8 cellular contexts compared by ENCODE assay signal in the genomic region with DNA sequence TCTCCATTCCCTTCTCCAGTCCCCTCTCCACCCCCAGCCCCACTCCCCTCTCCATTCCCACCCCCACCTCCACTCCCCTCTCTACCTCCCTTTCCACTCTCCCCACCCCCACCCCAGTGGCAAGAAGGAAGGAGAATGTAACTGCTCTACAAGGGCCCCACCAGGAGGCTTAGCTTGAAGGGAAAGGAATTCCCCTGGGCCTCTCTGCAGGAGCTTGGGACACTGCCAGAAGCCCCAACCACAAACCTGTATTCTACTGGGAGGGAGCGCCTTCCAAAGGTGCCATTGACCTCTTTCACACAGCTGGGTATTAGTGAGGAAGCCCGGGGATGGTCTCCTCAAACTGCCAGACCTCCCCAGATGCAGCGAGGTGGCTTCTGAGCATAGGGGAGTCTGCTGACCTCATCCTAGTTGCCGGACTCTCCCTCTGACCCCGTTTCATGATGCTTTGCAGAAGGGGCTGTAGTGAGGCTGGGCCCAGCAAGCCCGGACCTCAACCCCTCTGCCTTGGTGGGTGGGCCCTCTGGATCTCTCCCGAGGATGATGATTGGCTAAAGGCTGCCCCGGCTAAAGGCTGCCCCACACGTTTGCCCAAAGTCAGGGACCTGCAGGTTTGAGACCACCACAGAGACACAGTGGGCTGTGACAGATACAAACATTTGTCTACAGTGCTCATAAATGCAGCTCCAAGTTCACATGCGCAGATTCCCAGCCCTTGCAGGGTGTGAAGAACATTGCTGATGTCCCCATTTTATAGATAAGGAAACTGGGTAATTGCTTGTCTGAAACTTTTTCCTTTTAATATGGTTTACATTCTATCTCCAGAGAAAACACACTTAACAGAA. TPM values are rescaled to one million over a fixed set of nuclear protein-coding genes. Genes with fewer than 3 reads are reported as not detected.
DNase-seq lines count a peak whose midpoint lies in the region; ATAC-seq, FAIRE-seq and TF ChIP-seq lines count a peak whose summit lies in the region.

No MANE protein-coding gene starts in this region.

- H4K20me1 ChIP-seq in H1 (replicated peaks in 1 of 2; ENCODE audit: control insufficient read depth in 1 of 2, insufficient read depth in 2 of 2, low read length in 2 of 2): no peaks in the 10 kb centered on the region

- H3K36me3 ChIP-seq in H1 (ENCODE audit: control insufficient read depth in 2 of 4, insufficient read depth in 4 of 4, low read length in 3 of 4): peaks cover 0 to under 1% (median 0%) of the 10 kb centered on the region in 4 experiments; a peak in 3 of 8 replicates

- no peak for TF ChIP-seq POLR2A in H1 (IDR thresholded peaks at IDR 0.05; ENCODE audit: control extremely low read depth in 1 of 2, low read depth in 2 of 2, low read length in 2 of 2)

- no peaks in the 10 kb centered on the region for H3K9me3 Mint-ChIP-seq in osteocyte (ENCODE audit: unreplicated experiment)

- TF ChIP-seq RAD21 in H1 (IDR thresholded peaks at IDR 0.05 in 1 of 2, conservative IDR thresholded peaks at IDR 0.05 in 1 of 2; ENCODE audit: low read depth in 2 of 2, low read length in 2 of 2): no peak; a peak in 1 of 4 replicates

- no peak for FAIRE-seq in H1 (lab: Jason Lieb, UNC)

- no peak overlapping the region for H3K23ac ChIP-seq in H1 (ENCODE audit: insufficient read length)

- no peaks in the 10 kb centered on the region for H3K27me3 ChIP-seq in H1 (replicated peaks in 1 of 4; ENCODE audit: control insufficient read depth in 3 of 4, extremely low read depth in 1 of 4, insufficient read depth in 3 of 4, low read length in 3 of 4)

- H3K56ac ChIP-seq in H1 (replicated peaks; ENCODE audit: insufficient read length, low read depth, low read length): no peak overlapping the region

- no peak overlapping the region for H3K4me3 Mint-ChIP-seq in osteocyte (ENCODE audit: unreplicated experiment)

- no peak overlapping the region for H3K14ac ChIP-seq in H1 (ENCODE audit: insufficient read length)

- ATAC-seq in HG03342 (IDR thresholded peaks at IDR 0.05; ENCODE audit: unreplicated experiment): no peak
- ATAC-seq in GM18873 (IDR thresholded peaks at IDR 0.05; ENCODE audit: low FRiP score, unreplicated experiment): no peak
- no peak for ATAC-seq in GM18502 (IDR thresholded peaks at IDR 0.05; ENCODE audit: poor library complexity, unreplicated experiment)

- no peak overlapping the region for H2AFZ ChIP-seq in H1 (ENCODE audit: low read length)

- POLR2A ChIA-PET in H1 (lab: Charles Lee; ENCODE audit: partially characterized antibody): interaction anchor here (0.8 to 2.3 kb wide), 7 partner anchors 9 to 43 kb away, joined by 3 to 11 read pairs (median 4); no protein-coding TSS in a partner anchor

- H3K79me1 ChIP-seq in H1 (ENCODE audit: low read depth, low read length): no peaks in the 10 kb centered on the region

- no peak overlapping the region for H2AK5ac ChIP-seq in H1 (ENCODE audit: low read depth, low read length)

- H3K36me3 Mint-ChIP-seq in osteocyte (ENCODE audit: unreplicated experiment): peaks cover 5% of the 10 kb centered on the region

- peak overlapping the region; percentile 90 for H3K18ac ChIP-seq in H1 (ENCODE audit: extremely low read depth, low read length)

- peak overlapping the region; percentile 35; the same call in 1 of the 2 replicates for H2BK12ac ChIP-seq in H1 (ENCODE audit: low read depth, low read length)

- no peak overlapping the region for H2BK20ac ChIP-seq in H1 (ENCODE audit: low read length)

- no peaks in the 10 kb centered on the region for H3K9me3 ChIP-seq in H1 (ENCODE audit: insufficient read depth in 2 of 2, low read depth in 1 of 2, low read length in 1 of 2)

- no peak for TF ChIP-seq CTCF in H1 (IDR thresholded peaks at IDR 0.05; ENCODE audit: control extremely low read depth in 1 of 3, insufficient read depth in 1 of 3, low read depth in 1 of 3, low read length in 3 of 3)
- TF ChIP-seq CTCF in osteocyte (IDR thresholded peaks at IDR 0.05): no peak

- H3K27me3 Mint-ChIP-seq in osteocyte (ENCODE audit: unreplicated experiment): no peaks in the 10 kb centered on the region

- H2BK5ac ChIP-seq in H1 (ENCODE audit: low read depth, low read length): peak overlapping the region; percentile 71; the same call in 1 of the 2 replicates

- H4K91ac ChIP-seq in H1 (replicated peaks; ENCODE audit: insufficient read length, low read length): peak overlapping the region; percentile 3

- H4K8ac ChIP-seq in H1 (ENCODE audit: extremely low read depth, insufficient read depth, low read length): no peak overlapping the region

- H3K4me1 Mint-ChIP-seq in osteocyte (ENCODE audit: unreplicated experiment): peaks cover 63% of the 10 kb centered on the region

- H3K23me2 ChIP-seq in H1 (ENCODE audit: low read depth, low read length): peaks cover 11% of the 10 kb centered on the region; the same call in 1 of the 2 replicates

- peak overlapping the region; percentile 62 to 65 for H3K4me2 ChIP-seq in H1 (ENCODE audit: insufficient read depth in 1 of 2, low read depth in 2 of 2, low read length in 2 of 2)

- no peak overlapping the region for H3K27ac ChIP-seq in H1 (ENCODE audit: low read depth, low read length)

- no peak overlapping the region for H3K4ac ChIP-seq in H1 (replicated peaks; ENCODE audit: insufficient read length, low read depth, low read length)

- no peak for TF ChIP-seq EP300 in H1 (IDR thresholded peaks at IDR 0.05; ENCODE audit: borderline replicate concordance in 1 of 2, low read depth in 2 of 2, low read length in 2 of 2)

- H3K79me2 ChIP-seq in H1 (ENCODE audit: control insufficient read depth in 1 of 2, insufficient read depth in 2 of 2, low read length in 2 of 2): no peaks in the 10 kb centered on the region

- H2BK15ac ChIP-seq in H1 (ENCODE audit: low read length): no peak overlapping the region

- peaks cover 26 to 60% (median 42%) of the 10 kb centered on the region in 4 experiments for H3K4me1 ChIP-seq in H1 (replicated peaks in 1 of 4; ENCODE audit: control insufficient read depth in 3 of 4, insufficient read depth in 4 of 4, low read length in 3 of 4)

- H3K27ac Mint-ChIP-seq in osteocyte (ENCODE audit: unreplicated experiment): peak overlapping the region; percentile 23

- WGBS in H1 (ENCODE audit: extremely low coverage in 1 of 2, insufficient coverage in 1 of 2, insufficient read length in 1 of 2, insufficient replicate concordance in 2 of 2, low coverage in 1 of 2, low lambda C conversion rate in 2 of 2, missing lambda C conversion rate in 1 of 2), 2 experiments: 37% methylated on average over 10 of the region's 10 CpGs; no CpG with 5 or more reads in 1 of the 2 experiments

- H3K4me3 ChIP-seq in H1 (ENCODE audit: extremely low read depth in 1 of 4, insufficient read depth in 2 of 4, low read depth in 3 of 4, low read length in 4 of 4): peak overlapping the region in 3 of 4 experiments; percentile 4 to 48 (median 7); a peak in 3 of 8 replicates

- DNase-seq in DMS153 treated with DMSO at 0.1 percent for 48 hours (lab: John Stamatoyannopoulos, UW; ENCODE audit: unreplicated experiment): peak; percentile 73
- DNase-seq in NCI-H2107 (lab: John Stamatoyannopoulos, UW): peak; percentile 70
- DNase-seq in H1 (ENCODE audit: low read depth in 1 of 2, low spot score in 2 of 2): peak in 1 of 2 experiments; percentile 60
- no peak for DNase-seq in osteocyte (ENCODE audit: extremely low spot score, unreplicated experiment)
- DNase-seq in NCI-H2029 treated with DMSO at 0.1 percent for 48 hours (lab: John Stamatoyannopoulos, UW): no peak

- H2BK120ac ChIP-seq in H1 (replicated peaks; ENCODE audit: low read depth, low read length): no peak overlapping the region

- H4K5ac ChIP-seq in H1 (ENCODE audit: insufficient read length, low read depth, low read length): no peak overlapping the region

- CTCF ChIA-PET in H1 (lab: Charles Lee; ENCODE audit: partially characterized antibody): interaction anchor here (0.6 to 2.9 kb wide), 15 partner anchors 9 to 1474 kb away, joined by 3 to 40 read pairs (median 4); no protein-coding TSS in a partner anchor

- no peak overlapping the region for H3K9ac ChIP-seq in H1 (replicated peaks in 1 of 4; ENCODE audit: extremely low read depth in 1 of 4, low read depth in 3 of 4, low read length in 3 of 4)

TF ChIP-seq in H1, 55 proteins besides CTCF, POLR2A, EP300 and RAD21 (continues in another document):
- TF ChIP-seq TEAD4 (IDR thresholded peaks at IDR 0.05; ENCODE audit: low read depth, low read length): 0 out of 2 replicates have a peak, but pooled peaks have one; percentile 9

RNA-seq across cellular contexts. Expression of a gene that starts 2.9 kb away (rescaled TPM):
- total RNA-seq in H1 (2021; fragmentation: NEBNext Ultra II Directional; extraction: Animal tissue kit (Norgen Biotek cat#: 25700)): 0.67 and 0.80 TPM in 2 replicates
- 4.5 and 5.3 TPM in 2 replicates for polyA plus RNA-seq in H1 (2011; rRNA removed)
- polyA plus RNA-seq in H1 (2011; cell fraction: cytosol; rRNA removed): 3.6 TPM
- 6.4 TPM for polyA plus RNA-seq in H1 (2011; cell fraction: nucleus; rRNA removed)
- polyA plus RNA-seq in H1 (2012, experiment 1 of 2): 1.5 to 2.8 TPM (median 2.0 TPM) in 4 replicates
- polyA plus RNA-seq in H1 (2012, experiment 2 of 2): 1.9 TPM
- polyA plus RNA-seq in H1 (2013, experiment 1 of 2): 0.14 TPM
- 0.07 TPM for polyA plus RNA-seq in H1 (2013, experiment 2 of 2)
- polyA minus RNA-seq in H1 (2011; rRNA and poly(A)+ RNA removed): 6.2 and 6.3 TPM in 2 replicates
- polyA minus RNA-seq in H1 (2011; cell fraction: cytosol; rRNA and poly(A)+ RNA removed): 2.8 TPM
- 6.5 TPM for polyA minus RNA-seq in H1 (2011; cell fraction: nucleus; rRNA and poly(A)+ RNA removed)
- 10.3 and 10.4 TPM in 2 replicates for total RNA-seq in osteocyte

RNA-seq across cellular contexts. Expression of a gene that starts 16.1 kb away (rescaled TPM):
- total RNA-seq in H1 (2021; fragmentation: NEBNext Ultra II Directional; extraction: Animal tissue kit (Norgen Biotek cat#: 25700)): 12.3 and 14.5 TPM in 2 replicates
- 14.3 and 16.1 TPM in 2 replicates for polyA plus RNA-seq in H1 (2011; rRNA removed)
- polyA plus RNA-seq in H1 (2011; cell fraction: cytosol; rRNA removed): 17.1 TPM
- 36.6 TPM for polyA plus RNA-seq in H1 (2011; cell fraction: nucleus; rRNA removed)
- 7.0 to 11.7 TPM (median 8.8 TPM) in 4 replicates for polyA plus RNA-seq in H1 (2012, experiment 1 of 2)
- polyA plus RNA-seq in H1 (2012, experiment 2 of 2): 5.5 TPM
- polyA plus RNA-seq in H1 (2013, experiment 1 of 2): 7.2 TPM
- polyA plus RNA-seq in H1 (2013, experiment 2 of 2): 6.4 TPM
- polyA minus RNA-seq in H1 (2011; rRNA and poly(A)+ RNA removed): 12.2 and 16.5 TPM in 2 replicates
- polyA minus RNA-seq in H1 (2011; cell fraction: cytosol; rRNA and poly(A)+ RNA removed): 6.1 TPM
- 29.0 TPM for polyA minus RNA-seq in H1 (2011; cell fraction: nucleus; rRNA and poly(A)+ RNA removed)
- 11.7 and 11.8 TPM in 2 replicates for total RNA-seq in osteocyte

RNA-seq across cellular contexts. Expression of a gene that starts 25.0 kb away (rescaled TPM):
- 42.5 and 45.2 TPM in 2 replicates for total RNA-seq in H1 (2021; fragmentation: NEBNext Ultra II Directional; extraction: Animal tissue kit (Norgen Biotek cat#: 25700))
- 9.6 and 18.2 TPM in 2 replicates for polyA plus RNA-seq in H1 (2011; rRNA removed)
- polyA plus RNA-seq in H1 (2011; cell fraction: cytosol; rRNA removed): 20.3 TPM
- 7.0 TPM for polyA plus RNA-seq in H1 (2011; cell fraction: nucleus; rRNA removed)
- 18.8 to 33.6 TPM (median 19.8 TPM) in 4 replicates for polyA plus RNA-seq in H1 (2012, experiment 1 of 2)
- polyA plus RNA-seq in H1 (2012, experiment 2 of 2): 2.6 TPM
- polyA plus RNA-seq in H1 (2013, experiment 1 of 2): 40.3 TPM
- 40.4 TPM for polyA plus RNA-seq in H1 (2013, experiment 2 of 2)
- polyA minus RNA-seq in H1 (2011; rRNA and poly(A)+ RNA removed): 10.3 and 11.8 TPM in 2 replicates
- polyA minus RNA-seq in H1 (2011; cell fraction: cytosol; rRNA and poly(A)+ RNA removed): 7.1 TPM
- 10.3 TPM for polyA minus RNA-seq in H1 (2011; cell fraction: nucleus; rRNA and poly(A)+ RNA removed)
- 22.9 and 23.4 TPM in 2 replicates for total RNA-seq in osteocyte

Comparison
In these comparisons a context has a peak if more than half of its experiments do, and no peak if none do; other contexts are left out.
1. DNase-seq: peak in DMS153 treated with DMSO at 0.1 percent for 48 hours (single experiment) and NCI-H2107 (single experiment); none in osteocyte (single experiment) and NCI-H2029 treated with DMSO at 0.1 percent for 48 hours (single experiment).